Comparison of ENCODE assay signal across 8 cellular contexts in genomic region chr2:159226059-159226461, GRCh38.
DNase-seq lines count a peak whose midpoint lies in the region; ATAC-seq and TF ChIP-seq lines count a peak whose summit lies in the region.

No MANE protein-coding gene starts in this region.

- no peaks in the 10 kb centered on the region for H3K79me2 ChIP-seq in DND-41 (ENCODE audit: insufficient read depth, low read length)
- H3K79me2 ChIP-seq in PC-3 (ENCODE audit: low read length): no peaks in the 10 kb centered on the region

- H4K20me1 ChIP-seq in DND-41 (ENCODE audit: insufficient read depth, low read length) (no peaks in the 10 kb centered on the region), PC-3 (ENCODE audit: low read length) (no peaks in the 10 kb centered on the region)

- CTCF ChIA-PET in PC-3 (lab: Charles Lee): no interaction called here

- H3F3A ChIP-seq in PC-3 (ENCODE audit: low read length, unreplicated experiment): no peaks in the 10 kb centered on the region

- no peaks in the 10 kb centered on the region for H3K9me2 ChIP-seq in PC-3 (replicated peaks; ENCODE audit: low read length)

- peak; percentile 71 for ATAC-seq in DND-41 (ENCODE audit: insufficient read depth, low read depth)
- ATAC-seq in PC-3: peak; percentile 84
- ATAC-seq in HG02970 (IDR thresholded peaks at IDR 0.05; ENCODE audit: low FRiP score, unreplicated experiment): no peak

- H3K9me3 ChIP-seq in DND-41 (ENCODE audit: insufficient read depth, low read length, severe bottlenecking): no peaks in the 10 kb centered on the region
- no peaks in the 10 kb centered on the region for H3K9me3 ChIP-seq in PC-3 (ENCODE audit: low read length)
- H3K9me3 ChIP-seq in WERI-Rb-1 (ENCODE audit: severe bottlenecking): no peaks in the 10 kb centered on the region

- no TSS peak for BruUV-seq in PC-3 (replicated peaks; lab: Mats Ljungman, UMichigan)

- TF ChIP-seq CTCF in DND-41 (IDR thresholded peaks at IDR 0.05; ENCODE audit: borderline replicate concordance, extremely low read depth, low read length, poor library complexity, severe bottlenecking) (no peak), PC-3 (conservative IDR thresholded peaks at IDR 0.05; ENCODE audit: low read depth, low read length) (no peak), fibroblast of mammary gland (conservative IDR thresholded peaks at IDR 0.05; ENCODE audit: control insufficient read depth, insufficient read depth, low read depth, low read length) (no peak), WERI-Rb-1 (IDR thresholded peaks at IDR 0.05; ENCODE audit: low read depth, low read length) (no peak)

- H3K27ac ChIP-seq in DND-41 (ENCODE audit: low read length) (peak overlapping the region; percentile 69), PC-3 (ENCODE audit: low read length) (no peak overlapping the region), WERI-Rb-1 (no peak overlapping the region)

- peak; percentile 22 for DNase-seq in DND-41
- peak; percentile 52 for DNase-seq in H4 (ENCODE audit: low spot score)
- peak; percentile 47 for DNase-seq in PC-3
- peak; percentile 69 for DNase-seq in fibroblast of mammary gland (ENCODE audit: low read depth)
- DNase-seq in NCI-H1930 (lab: John Stamatoyannopoulos, UW): no peak
- DNase-seq in NCI-H1048 (lab: John Stamatoyannopoulos, UW): no peak
- no peak for DNase-seq in WERI-Rb-1

- peaks cover 37% of the 10 kb centered on the region for H3K4me1 ChIP-seq in DND-41 (ENCODE audit: insufficient read depth, low read length)
- peaks cover 5% of the 10 kb centered on the region; the same call in 1 of the 2 replicates for H3K4me1 ChIP-seq in PC-3 (ENCODE audit: insufficient read depth, low read length)

- intact Hi-C loops in PC-3 (cut with micrococcal nuclease): no loop called here

- H3K4me3 ChIP-seq in DND-41 (ENCODE audit: low read depth in 1 of 2, low read length in 2 of 2): no peak overlapping the region
- H3K4me3 ChIP-seq in PC-3 (ENCODE audit: low read length): no peak overlapping the region
- H3K4me3 ChIP-seq in fibroblast of mammary gland (ENCODE audit: control insufficient read depth, low read depth, low read length): no peak overlapping the region
- H3K4me3 ChIP-seq in WERI-Rb-1 (ENCODE audit: low read depth, low read length): no peak overlapping the region

- H3K27me3 ChIP-seq in DND-41 (ENCODE audit: insufficient read depth, low read length, poor library complexity) (no peaks in the 10 kb centered on the region), PC-3 (ENCODE audit: low read length) (no peaks in the 10 kb centered on the region), WERI-Rb-1 (ENCODE audit: insufficient read depth, low read depth, severe bottlenecking) (no peaks in the 10 kb centered on the region)

- H3K36me3 ChIP-seq in DND-41 (ENCODE audit: insufficient read depth, low read length) (peaks cover 47% of the 10 kb centered on the region), PC-3 (ENCODE audit: low read depth, low read length) (peaks cover 18% of the 10 kb centered on the region; the same call in 1 of the 2 replicates), WERI-Rb-1 (peaks cover 47% of the 10 kb centered on the region)

- H3K4me2 ChIP-seq in DND-41 (ENCODE audit: insufficient read depth, low read length) (no peak overlapping the region), PC-3 (ENCODE audit: low read length) (no peak overlapping the region)

- H3K9ac ChIP-seq in DND-41 (ENCODE audit: low read depth, low read length) (no peak overlapping the region), PC-3 (ENCODE audit: low read length) (no peak overlapping the region)

- no peak overlapping the region for H2AFZ ChIP-seq in DND-41 (ENCODE audit: low read depth, low read length)
- H2AFZ ChIP-seq in PC-3 (ENCODE audit: low read length): 0 out of 2 replicates have a peak overlapping the region, but pooled peaks have one; percentile 19

- POLR2A ChIA-PET in PC-3 (lab: Charles Lee; ENCODE audit: unreplicated experiment): interaction anchor here (0.7 kb wide), 2 partner anchors 88 to 101 kb away, joined by 8 to 17 read pairs; no protein-coding TSS in a partner anchor

Comparison
In these comparisons a context has a peak if more than half of its experiments do, and no peak if none do; other contexts are left out.
1. DNase-seq: peak in DND-41 (single experiment), H4 (single experiment), PC-3 (single experiment) and fibroblast of mammary gland (single experiment); none in NCI-H1930 (0 of 2), NCI-H1048 (single experiment) and WERI-Rb-1 (single experiment).